In genomic region chr12:60070541-60070940, GRCh38 we compare ENCODE assay signal across 15 cellular contexts.
"Had no signal": no experiment of that assay in that cellular context is flagged by ENCODE, and none has a peak within 500 bp of the region (broad histone marks: within the 10 kb centered on the region; RNA-seq: fewer than 3 reads in every experiment).

No MANE protein-coding gene starts in this region.

- H3K9me3 ChIP-seq: colonic mucosa, lower lobe of right lung, thoracic aorta had no signal

- H3K27me3 ChIP-seq: cardiac muscle cell, colonic mucosa, neural progenitor cell, stomach had no signal

- H3K36me3 ChIP-seq: cardiac muscle cell, colonic mucosa, lower lobe of right lung, neural progenitor cell, stomach, thoracic aorta had no signal

- H3K27ac ChIP-seq: cardiac muscle cell, colonic mucosa, lower lobe of right lung, neural progenitor cell, stomach, thoracic aorta had no signal

- H3K4me2 ChIP-seq: neural progenitor cell had no signal

- H3K4me3 ChIP-seq: cardiac muscle cell, colonic mucosa, lower lobe of right lung, neural progenitor cell, stomach, thoracic aorta had no signal

- H2AFZ ChIP-seq: neural progenitor cell had no signal

- ATAC-seq: left cardiac atrium, lower lobe of right lung had no signal

- H3K4me1 ChIP-seq: colonic mucosa, lower lobe of right lung, neural progenitor cell, stomach had no signal

- DNase-seq: activated CD4-positive, alpha-beta memory T cell treated with anti-CD3 and anti-CD28 coated beads for 36 hours; activated CD4-positive, alpha-beta T cell treated with anti-CD3 and anti-CD28 coated beads for 1 hour; activated T-cell treated with anti-CD3 and anti-CD28 coated beads, Interleukin-2, amount 50 U/mL, for 48 hours; aorta; colonic mucosa; effector CD8-positive, alpha-beta T cell; left cardiac atrium; lower lobe of right lung; midbrain; stimulated activated CD4-positive, alpha-beta T cell treated with anti-CD3 and anti-CD28 coated beads, Interleukin-15, amount 100 ng/mL, for 24 hours; stimulated activated CD4-positive, alpha-beta T cell treated with anti-CD3 and anti-CD28 coated beads, Interleukin-4, amount 100 ng/mL, for 4 hours; stomach had no signal

- H3K9ac ChIP-seq: neural progenitor cell had no signal
